In genomic region chr20:34704177-34705007, GRCh38 we compare ENCODE assay signal across 8 cellular contexts. TPM values are rescaled to one million over a fixed set of nuclear protein-coding genes. Genes with fewer than 3 reads are reported as not detected.
DNase-seq lines count a peak whose midpoint lies in the region; ATAC-seq and TF ChIP-seq lines count a peak whose summit lies in the region.

A gene with protein sequence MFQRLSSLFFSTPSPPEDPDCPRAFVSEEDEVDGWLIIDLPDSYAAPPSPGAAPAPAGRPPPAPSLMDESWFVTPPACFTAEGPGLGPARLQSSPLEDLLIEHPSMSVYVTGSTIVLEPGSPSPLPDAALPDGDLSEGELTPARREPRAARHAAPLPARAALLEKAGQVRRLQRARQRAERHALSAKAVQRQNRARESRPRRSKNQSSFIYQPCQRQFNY (plus strand): TSS chr20:34704344. CDS start chr20:34708740, 4,396 bp downstream.

- peaks cover 3% of the 10 kb centered on the region for H3K4me1 ChIP-seq in colonic mucosa

- no peaks in the 10 kb centered on the region for H3K36me3 Mint-ChIP-seq in activated CD4-positive, alpha-beta T cell treated with anti-CD3 and anti-CD28 coated beads, Interleukin-2, amount 10 ng/mL, durations not matched to agents 7 days and 5 days (ENCODE audit: low read depth)

- H3K9me3 Mint-ChIP-seq in activated CD4-positive, alpha-beta T cell treated with anti-CD3 and anti-CD28 coated beads, Interleukin-2, amount 10 ng/mL, durations not matched to agents 7 days and 5 days = no peaks in the 10 kb centered on the region

- H3K4me3 ChIP-seq in AG09309 (ENCODE audit: control insufficient read depth, low read depth, low read length) (peak within 1 kb of the TSS; percentile 81), colonic mucosa (peak within 1 kb of the TSS; percentile 81)

- H3K27me3 Mint-ChIP-seq in activated CD4-positive, alpha-beta T cell treated with anti-CD3 and anti-CD28 coated beads, Interleukin-2, amount 10 ng/mL, durations not matched to agents 7 days and 5 days = peaks cover 7% of the 10 kb centered on the region

- no peaks in the 10 kb centered on the region for H3K27me3 ChIP-seq in colonic mucosa

- CTCF ChIA-PET in activated CD4-positive, alpha-beta T cell treated with anti-CD3 and anti-CD28 coated beads, Interleukin-2, amount 10 ng/mL, durations not matched to agents 7 days and 5 days (lab: Charles Lee) = interaction anchor here (0.7 to 1.9 kb wide), 8 partner anchors 9 to 392 kb away, joined by 3 to 10 read pairs (median 4); partner anchors contain the start of genes DYNLRB1 and PIGU

- ATAC-seq in HG03460 (IDR thresholded peaks at IDR 0.05; ENCODE audit: unreplicated experiment) (peak; percentile 51), left colon (peak; percentile 71)

- TF ChIP-seq CTCF in AG09309 (IDR thresholded peaks at IDR 0.05; ENCODE audit: control insufficient read depth, insufficient read depth, low read depth, low read length, missing control alignments) (no peak), colonic mucosa (IDR thresholded peaks at IDR 0.05) (no peak)

- H3K4me1 Mint-ChIP-seq in activated CD4-positive, alpha-beta T cell treated with anti-CD3 and anti-CD28 coated beads, Interleukin-2, amount 10 ng/mL, durations not matched to agents 7 days and 5 days = peaks cover 31% of the 10 kb centered on the region

- H3K27ac Mint-ChIP-seq in activated CD4-positive, alpha-beta T cell treated with anti-CD3 and anti-CD28 coated beads, Interleukin-2, amount 10 ng/mL, durations not matched to agents 7 days and 5 days = peak within 1 kb of the TSS; percentile 93

- H3K9me3 ChIP-seq in colonic mucosa = no peaks in the 10 kb centered on the region

- peak within 1 kb of the TSS; percentile 95 for H3K27ac ChIP-seq in colonic mucosa

- intact Hi-C loops in colonic mucosa (cut with DNase I) (loop anchor here (5.0 kb wide), 1 partner anchor 122 kb away; no protein-coding TSS in a partner anchor), left colon (cut with DNase I, micrococcal nuclease) (no loop called here)

- H3K36me3 ChIP-seq in colonic mucosa = no peaks in the 10 kb centered on the region

- H3K9ac ChIP-seq in colonic mucosa (ENCODE audit: low read depth in 2 of 2, low read length in 2 of 2) = peak within 1 kb of the TSS; percentile 86 to 98

- DNase-seq in AG09309 (ENCODE audit: low read depth) (peak; percentile 57), GM19238 (ENCODE audit: insufficient read length, low spot score) (peak; percentile 74), NCI-H526 treated with DMSO at 0.1 percent for 48 hours (lab: John Stamatoyannopoulos, UW) (peak; percentile 71), colonic mucosa (peak; percentile 96), left colon (peak; percentile 96 to 97)
- DNase-seq in activated CD4-positive, alpha-beta T cell treated with anti-CD3 and anti-CD28 coated beads, Interleukin-2, amount 10 ng/mL, durations not matched to agents 7 days and 5 days = peak; percentile 92
- DNase-seq in stimulated activated CD4-positive, alpha-beta T cell treated with anti-CD3 and anti-CD28 coated beads, Interleukin-1b, Interleukin-23, amount 100 ng/mL, for 24 hours (ENCODE audit: low read depth in 4 of 4, low spot score in 1 of 4) = peak; percentile 57 to 70 (median 64)

- peak within 1 kb of the TSS; percentile 90 for H3K4me3 Mint-ChIP-seq in activated CD4-positive, alpha-beta T cell treated with anti-CD3 and anti-CD28 coated beads, Interleukin-2, amount 10 ng/mL, durations not matched to agents 7 days and 5 days

- POLR2A ChIA-PET in activated CD4-positive, alpha-beta T cell treated with anti-CD3 and anti-CD28 coated beads, Interleukin-2, amount 10 ng/mL, durations not matched to agents 7 days and 5 days (lab: Charles Lee) = no interaction called here

RNA-seq across cellular contexts. Expression of the gene that starts here (rescaled TPM):
- total RNA-seq in activated CD4-positive, alpha-beta T cell treated with anti-CD3 and anti-CD28 coated beads, Interleukin-2, amount 10 ng/mL, durations not matched to agents 7 days and 5 days = 1 to 10 TPM; 1.3 to 2.6 TPM
- total RNA-seq in colonic mucosa = 10 to 100 TPM; 38.1 to 60.9 TPM
- 100 to 1,000 TPM in 1 of 2 donors, 10 to 100 TPM in 1; 72.9 to 111 TPM for total RNA-seq in left colon

Comparison
In these comparisons a context has a peak if more than half of its experiments do, and no peak if none do; other contexts are left out.
1. Peak in every context shown above with its lines: DNase-seq, ATAC-seq, H3K4me3 ChIP-seq and H3K27ac ChIP-seq.
2. RNA of the gene that starts here (total RNA-seq): 72.9 to 111 TPM in left colon and 38.1 to 60.9 TPM in colonic mucosa; 1.3 to 2.6 TPM in activated CD4-positive, alpha-beta T cell treated with anti-CD3 and anti-CD28 coated beads, Interleukin-2, amount 10 ng/mL, durations not matched to agents 7 days and 5 days; every median in the first group is over 10 times any median in the second.